ENCODE assay signal across 10 cellular contexts in genomic region chr7:17402628-17403278, GRCh38.
A peak's percentile ranks its signal among the peaks of the same experiment; 100 is the strongest.
DNase-seq lines count a peak whose midpoint lies in the region; ATAC-seq and TF ChIP-seq lines count a peak whose summit lies in the region.
"Had no signal": no experiment of that assay in that cellular context is flagged by ENCODE, and none has a peak within 500 bp of the region (broad histone marks: within the 10 kb centered on the region; RNA-seq: fewer than 3 reads in every experiment).

No MANE protein-coding gene starts in this region.

- H2BK20ac ChIP-seq in IMR-90 (ENCODE audit: low read depth, low read length) = peak overlapping the region; percentile 2; the same call in 1 of the 2 replicates

- H3K27ac ChIP-seq in IMR-90 (ENCODE audit: insufficient read depth, low read length) (no peak overlapping the region), mesendoderm (ENCODE audit: low read depth, low read length) (no peak overlapping the region)

- BruUV-seq in IMR-90 (replicated peaks; lab: Mats Ljungman, UMichigan) = no TSS peak

- H3K56ac ChIP-seq in IMR-90 (ENCODE audit: extremely low read depth, insufficient read depth, low read length) (no peak overlapping the region), mesendoderm (ENCODE audit: low read length) (no peak overlapping the region)

- H2BK5ac ChIP-seq in IMR-90 (ENCODE audit: low read depth, low read length, poor library complexity, severe bottlenecking) (no peak overlapping the region), mesendoderm (ENCODE audit: low read length) (no peak overlapping the region)

- no peaks in the 10 kb centered on the region for H3K79me1 ChIP-seq in IMR-90 (ENCODE audit: low read depth in 1 of 2, low read length in 2 of 2)
- H3K79me1 ChIP-seq in mesendoderm (ENCODE audit: low read length) = no peaks in the 10 kb centered on the region

- H3K4ac ChIP-seq in IMR-90 (ENCODE audit: low read depth, low read length) (no peak overlapping the region), mesendoderm (ENCODE audit: low read depth, low read length) (no peak overlapping the region)

- H4K8ac ChIP-seq in IMR-90 (ENCODE audit: low read depth in 2 of 2, low read length in 2 of 2) (no peak overlapping the region), mesendoderm (ENCODE audit: low read depth, low read length) (no peak overlapping the region)

- H2AFZ ChIP-seq in IMR-90 (replicated peaks; ENCODE audit: low read length, poor library complexity) = no peak overlapping the region

- H3K9me1 ChIP-seq in IMR-90 (ENCODE audit: insufficient read depth, low read length) = no peaks in the 10 kb centered on the region

- CTCF ChIA-PET in IMR-90 (lab: Yijun Ruan, JAX) = no interaction called here

- WGBS in IMR-90 (ENCODE audit: extremely low coverage in 2 of 2, insufficient read length in 1 of 2), 2 experiments = 75% methylated on average over 5 of the region's 9 CpGs; no CpG with 5 or more reads in 1 of the 2 experiments
- no CpG with 5 or more reads among the region's 9 CpGs for WGBS in mesendoderm (ENCODE audit: extremely low coverage, insufficient coverage, low lambda C conversion rate)

- peak overlapping the region; percentile 64; the same call in 1 of the 3 replicates for H2BK15ac ChIP-seq in IMR-90 (ENCODE audit: low read depth, low read length)
- H2BK15ac ChIP-seq in mesendoderm (replicated peaks; ENCODE audit: low read depth) = peak overlapping the region; percentile 36

- H4K5ac ChIP-seq in IMR-90 (ENCODE audit: low read depth, low read length) (no peak overlapping the region), mesendoderm (ENCODE audit: low read length) (no peak overlapping the region)

- H3K14ac ChIP-seq in IMR-90 (replicated peaks; ENCODE audit: low read depth, low read length) = no peak overlapping the region; the same call in 1 of the 2 replicates

- H3K18ac ChIP-seq in IMR-90 (ENCODE audit: low read depth, low read length) = peak overlapping the region; percentile 65; the same call in 1 of the 2 replicates
- no peak overlapping the region for H3K18ac ChIP-seq in mesendoderm (ENCODE audit: low read length)

- ATAC-seq in activated CD4-positive, CD25-positive, alpha-beta regulatory T cell treated with anti-CD3 and anti-CD28 coated beads, Interleukin-2, amount 50 U/mL, for 24 hours = peak; percentile 41 to 53
- ATAC-seq in GM21786 (IDR thresholded peaks at IDR 0.05; ENCODE audit: unreplicated experiment) (peak; percentile 65), IMR-90 (ENCODE audit: low read depth) (no peak)
- ATAC-seq: A549 had no signal

- no peak for TF ChIP-seq RAD21 in IMR-90 (IDR thresholded peaks at IDR 0.05; ENCODE audit: low read length)

- H3K4me2 ChIP-seq in IMR-90 (ENCODE audit: low read depth, low read length) = no peak overlapping the region
- H3K4me2 ChIP-seq in mesendoderm (ENCODE audit: low read length) = no peak overlapping the region
- H3K4me2 ChIP-seq: A549 had no signal

- no peak overlapping the region for H2AK9ac ChIP-seq in IMR-90 (replicated peaks; ENCODE audit: low read depth, low read length, poor library complexity)

- peaks cover 10% of the 10 kb centered on the region for H3K4me1 ChIP-seq in IMR-90 (ENCODE audit: control insufficient read depth, insufficient read depth, low read length)
- no peaks in the 10 kb centered on the region for H3K4me1 ChIP-seq in mesendoderm (ENCODE audit: control insufficient read depth, low read depth, low read length)

- intact Hi-C loops in IMR-90 (cut with micrococcal nuclease) = no loop called here

- no peaks in the 10 kb centered on the region for H3K9me3 ChIP-seq in IMR-90 (ENCODE audit: control insufficient read depth, insufficient read depth, low read length)
- H3K9me3 ChIP-seq: A549 had no signal

- H3K27me3 ChIP-seq in IMR-90 (ENCODE audit: control insufficient read depth, insufficient read depth, low read length) (no peaks in the 10 kb centered on the region), mesendoderm (ENCODE audit: insufficient read depth, low read length, poor library complexity) (no peaks in the 10 kb centered on the region)

- no peaks in the 10 kb centered on the region for H4K20me1 ChIP-seq in IMR-90 (ENCODE audit: insufficient read depth, low read length)

- H3K23ac ChIP-seq in IMR-90 (ENCODE audit: low read depth, low read length) (no peak overlapping the region), mesendoderm (ENCODE audit: low read length) (no peak overlapping the region)

- TF ChIP-seq POLR2A in IMR-90 (IDR thresholded peaks at IDR 0.05; ENCODE audit: low read depth, low read length) = no peak

- H2BK120ac ChIP-seq in IMR-90 (ENCODE audit: low read depth, low read length) (no peak overlapping the region), mesendoderm (ENCODE audit: low read depth, low read length) (no peak overlapping the region)

- POLR2A ChIA-PET in IMR-90 (lab: Charles Lee; ENCODE audit: unreplicated experiment) = no interaction called here

- H3K36me3 ChIP-seq in IMR-90 (ENCODE audit: control insufficient read depth, insufficient read depth, low read length) = no peaks in the 10 kb centered on the region
- no peaks in the 10 kb centered on the region for H3K36me3 ChIP-seq in mesendoderm (ENCODE audit: control insufficient read depth, insufficient read depth, low read length)

- DNase-seq in activated CD4-positive, CD25-positive, alpha-beta regulatory T cell treated with anti-CD3 and anti-CD28 coated beads, Interleukin-2, amount 50 U/mL, for 72 hours = no peak
- DNase-seq in IMR-90 (no peak), mesendoderm (no peak), NCI-H69 (lab: John Stamatoyannopoulos, UW) (no peak), NCI-H1048 (lab: John Stamatoyannopoulos, UW) (no peak), glomerular visceral epithelial cell (ENCODE audit: extremely low spot score) (no peak)
- DNase-seq: naive B cell had no signal

- no peak for TF ChIP-seq CTCF in IMR-90 (conservative IDR thresholded peaks at IDR 0.05; ENCODE audit: low read depth, low read length)

- H3K4me3 ChIP-seq in IMR-90 (ENCODE audit: insufficient read depth, low read depth, low read length) (no peak overlapping the region), mesendoderm (ENCODE audit: low read length) (no peak overlapping the region)
- H3K4me3 ChIP-seq: A549 had no signal

- H3K9ac ChIP-seq in IMR-90 (ENCODE audit: low read depth, low read length) (no peak overlapping the region), mesendoderm (ENCODE audit: low read length) (no peak overlapping the region)

- dilution Hi-C loops in IMR-90 (cut with HindIII; ENCODE audit: low sequenced_read_pairs, unreplicated experiment) = no loop called here

- peak overlapping the region; percentile 49; the same call in 1 of the 2 replicates for H2AK5ac ChIP-seq in IMR-90 (ENCODE audit: low read depth, low read length)
- H2AK5ac ChIP-seq in mesendoderm (ENCODE audit: low read length) = no peak overlapping the region

- no peaks in the 10 kb centered on the region for H3K79me2 ChIP-seq in mesendoderm (ENCODE audit: control insufficient read depth, insufficient read depth, low read length)

- H4K91ac ChIP-seq in IMR-90 (ENCODE audit: insufficient read depth, low read depth, low read length) = no peak overlapping the region; the same call in 1 of the 2 replicates

- in situ Hi-C loops in IMR-90 (cut with MboI; ENCODE audit: low sequenced_read_pairs) = no loop called here

TF ChIP-seq in IMR-90, 13 proteins besides CTCF, POLR2A, EP300 and RAD21:
- TF ChIP-seq CHD1 (IDR thresholded peaks at IDR 0.05; ENCODE audit: low read depth, low read length) = no peak
- no peak for TF ChIP-seq SMC3 (IDR thresholded peaks at IDR 0.05; ENCODE audit: low read depth, low read length)
